Comparison of ENCODE assay signal across 16 cellular contexts in genomic region chrX:104195013-104195412, GRCh38. TPM values are rescaled to one million over a fixed set of nuclear protein-coding genes. Genes with fewer than 3 reads are reported as not detected.
DNase-seq lines count a peak whose midpoint lies in the region; ATAC-seq, FAIRE-seq and TF ChIP-seq lines count a peak whose summit lies in the region.
"Had no signal": no experiment of that assay in that cellular context is flagged by ENCODE, and none has a peak within 500 bp of the region (broad histone marks: within the 10 kb centered on the region; RNA-seq: fewer than 3 reads in every experiment).

No MANE protein-coding gene starts in this region.

- CTCF ChIA-PET in GM12878 (lab: Yijun Ruan, JAX) = interaction anchor here (0.8 to 2.9 kb wide), 27 partner anchors 8 to 995 kb away, joined by 3 to 18 read pairs (median 4); partner anchors contain the start of gene FAM199X

- no peak for DNase-seq in GM12878 (ENCODE audit: low read depth, low spot score)
- DNase-seq in iPS-NIHi7 (ENCODE audit: extremely low spot score) = no peak
- DNase-seq in C1 segment of cervical spinal cord (lab: John Stamatoyannopoulos, UW) = no peak
- no peak for DNase-seq in psoas muscle
- DNase-seq: H9, NCI-H1417 treated with DMSO at 0.1 percent for 48 hours, NCI-H187 treated with DMSO at 0.1 percent for 48 hours, NCI-H524 treated with DMSO at 0.1 percent for 48 hours had no signal

- no peak overlapping the region for H3K9ac ChIP-seq in GM12878 (ENCODE audit: control insufficient read depth, insufficient read depth, low read length)
- H3K9ac ChIP-seq: BLaER1 had no signal

- no peak for TF ChIP-seq RAD21 in GM12878 (IDR thresholded peaks at IDR 0.05; ENCODE audit: insufficient read depth, low read depth, low read length)

- in situ Hi-C loops in GM12878 (cut with MboI) = no loop called here

- H3K9me3 ChIP-seq in GM12878 (replicated peaks; ENCODE audit: control insufficient read depth, insufficient read depth, low read length) (no peaks in the 10 kb centered on the region), psoas muscle (no peaks in the 10 kb centered on the region)
- H3K9me3 ChIP-seq: BLaER1 had no signal

- no peak for TF ChIP-seq POLR2A in GM12878 (IDR thresholded peaks at IDR 0.05; ENCODE audit: low read depth, low read length)

- H2AFZ ChIP-seq in GM12878 (ENCODE audit: control insufficient read depth, low read depth, low read length) = no peak overlapping the region

- WGBS in GM12878 (ENCODE audit: insufficient coverage, insufficient replicate concordance, low lambda C conversion rate, missing lambda C conversion rate) = 0% methylated on average over 1 of the region's 1 CpG
- 19 to 50% (median 32%) methylated on average over 1 of the region's 1 CpG for WGBS in psoas muscle, 3 donors

- POLR2A ChIA-PET in GM12878 (lab: Charles Lee) = no interaction called here

- no peak for TF ChIP-seq EP300 in GM12878 (IDR thresholded peaks at IDR 0.05; ENCODE audit: borderline replicate concordance in 1 of 2, control insufficient read depth in 1 of 2, low read depth in 2 of 2, low read length in 2 of 2)

- intact Hi-C loops in GM12878 (cut with micrococcal nuclease; ENCODE audit: unreplicated experiment) (loop anchor here (1.0 to 5.0 kb wide), 3 partner anchors 76 to 727 kb away; no protein-coding TSS in a partner anchor), psoas muscle (cut with DNase I) (loop anchor here in 1 of 2 donors (10.0 kb wide), 1 partner anchor 150 kb away; no protein-coding TSS in a partner anchor)

- H3K27ac ChIP-seq in GM12878 (ENCODE audit: control insufficient read depth, insufficient read depth) (no peak overlapping the region), psoas muscle (no peak overlapping the region)
- H3K27ac ChIP-seq: BLaER1 had no signal

- no peak for FAIRE-seq in GM12878 (lab: Jason Lieb, UNC)

- H3K27me3 ChIP-seq in GM12878 (replicated peaks in 1 of 2; ENCODE audit: control insufficient read depth in 2 of 2, insufficient read depth in 2 of 2, low read length in 1 of 2) = no peaks in the 10 kb centered on the region
- H3K27me3 ChIP-seq in psoas muscle (ENCODE audit: insufficient read depth in 3 of 3, low read length in 2 of 3) = no peaks in the 10 kb centered on the region
- H3K27me3 ChIP-seq: BLaER1 had no signal

- no peaks in the 10 kb centered on the region for H3K4me1 ChIP-seq in GM12878 (ENCODE audit: control insufficient read depth, insufficient read depth, low read length)
- H3K4me1 ChIP-seq in psoas muscle = no peaks in the 10 kb centered on the region
- H3K4me1 ChIP-seq: BLaER1 had no signal

- H3K4me3 ChIP-seq in GM12878 = no peak overlapping the region
- H3K4me3 ChIP-seq in psoas muscle = no peak overlapping the region
- H3K4me3 ChIP-seq: BLaER1 had no signal

- H3K36me3 ChIP-seq in GM12878 (ENCODE audit: control insufficient read depth in 2 of 2, insufficient read depth in 2 of 2, low read length in 1 of 2) = no peaks in the 10 kb centered on the region
- peaks cover 0 to 31% of the 10 kb centered on the region in 2 donors for H3K36me3 ChIP-seq in psoas muscle (ENCODE audit: insufficient read depth in 1 of 2, low read depth in 1 of 2)

- ATAC-seq in GM18511 (IDR thresholded peaks at IDR 0.05; ENCODE audit: unreplicated experiment) (peak; percentile 33), GM21576 (IDR thresholded peaks at IDR 0.05; ENCODE audit: unreplicated experiment) (peak; percentile 31), HG03095 (IDR thresholded peaks at IDR 0.05; ENCODE audit: unreplicated experiment) (peak; percentile 23), GM12878 (peak; percentile 38; the same call in 2 of the 3 replicates), psoas muscle (no peak), HG02571 (IDR thresholded peaks at IDR 0.05; ENCODE audit: unreplicated experiment) (no peak)

- no peaks in the 10 kb centered on the region for H3K79me2 ChIP-seq in GM12878 (ENCODE audit: control insufficient read depth, insufficient read depth, low read length)

- no TSS peak for BruUV-seq in GM12878 (replicated peaks; lab: Mats Ljungman, UMichigan)

- RAD21 ChIA-PET in GM12878 (lab: Charles Lee; ENCODE audit: unreplicated experiment) = interaction anchor here (1.0 to 1.5 kb wide), 7 partner anchors 10 to 995 kb away, joined by 3 to 5 read pairs (median 3); no protein-coding TSS in a partner anchor

- H4K20me1 ChIP-seq in GM12878 (ENCODE audit: control insufficient read depth, insufficient read depth) = no peaks in the 10 kb centered on the region
- H4K20me1 ChIP-seq: BLaER1 had no signal

- SMC1A ChIA-PET in GM12878 (lab: Charles Lee; ENCODE audit: uncharacterized antibody, unreplicated experiment) = interaction anchor here (1.1 to 1.8 kb wide), 4 partner anchors 8 to 76 kb away, joined by 4 to 10 read pairs (median 6); no protein-coding TSS in a partner anchor

- no peak overlapping the region for H3K4me2 ChIP-seq in GM12878 (ENCODE audit: control insufficient read depth, insufficient read depth)
- H3K4me2 ChIP-seq: BLaER1 had no signal

- TF ChIP-seq CTCF in GM12878 (IDR thresholded peaks at IDR 0.05 in 2 of 3, conservative IDR thresholded peaks at IDR 0.05 in 1 of 3; ENCODE audit: control insufficient read depth in 2 of 3, extremely low read depth in 1 of 3, insufficient read depth in 1 of 3, low read depth in 3 of 3, low read length in 3 of 3) = no peak
- TF ChIP-seq CTCF in psoas muscle (IDR thresholded peaks at IDR 0.05) = no peak

RNA-seq across cellular contexts. Expression of gene FAM199X, which starts 28.8 kb away (rescaled TPM):
- 30.2 and 30.8 TPM in 2 replicates for total RNA-seq in GM12878 (2013; cell fraction: nucleolus; rRNA removed)
- total RNA-seq in GM12878 (2014; rRNA removed) = 9.3 and 12.6 TPM in 2 replicates
- total RNA-seq in GM12878 (2014; rRNA removed; fragmentation: Illumina TruSeq; extraction: Trizol) = 9.1 and 9.4 TPM in 2 replicates
- 9.6 and 9.9 TPM in 2 replicates for total RNA-seq in GM12878 (2021)
- polyA plus RNA-seq in GM12878 (2011; ENCODE audit: low read depth) = 2.8 TPM
- 8.9 and 14.8 TPM in 2 replicates for polyA plus RNA-seq in GM12878 (2011; rRNA removed)
- 2.8 and 3.2 TPM in 2 replicates for polyA plus RNA-seq in GM12878 (2011; cell fraction: cytosol; rRNA removed)
- polyA plus RNA-seq in GM12878 (2011; cell fraction: nucleus; rRNA removed) = 6.5 and 6.8 TPM in 2 replicates
- polyA plus RNA-seq in GM12878 (2012) = 5.6 and 6.2 TPM in 2 replicates
- polyA plus RNA-seq in GM12878 (2014; fragmentation: Illumina TruSeq; extraction: Trizol) = 8.6 and 10.4 TPM in 2 replicates
- 1 to 10 TPM; 2.4 to 2.7 TPM for polyA plus RNA-seq in GM12878 (2014; fragmentation: Nextera tagmentation; extraction: Ambion mirVana)
- 5.9 and 7.3 TPM in 2 replicates for polyA plus RNA-seq in GM12878 (2014; rRNA removed)
- 10 to 100 TPM in 1 of 2 experiments, 1 to 10 TPM in 1; 9.7 to 10.9 TPM for polyA plus RNA-seq in GM12878 (2016; fragmentation: Nextera tagmentation; extraction: Ambion mirVana)
- polyA minus RNA-seq in GM12878 (2011; rRNA and poly(A)+ RNA removed) = 6.3 and 6.6 TPM in 2 replicates
- 3.1 and 4.1 TPM in 2 replicates for polyA minus RNA-seq in GM12878 (2011; cell fraction: cytosol; rRNA and poly(A)+ RNA removed)
- 3.9 and 5.0 TPM in 2 replicates for polyA minus RNA-seq in GM12878 (2011; cell fraction: nucleus; rRNA and poly(A)+ RNA removed)
- total RNA-seq in psoas muscle = 10 to 100 TPM; 12.0 to 17.1 (median 14.6) TPM
- 10 to 100 TPM in 1 of 3 donors, 1 to 10 TPM in 2; 6.1 to 16.5 (median 7.3) TPM for polyA plus RNA-seq in psoas muscle

RNA-seq across cellular contexts. Expression of gene SLC25A53, which starts 38.2 kb away (rescaled TPM):
- 21.5 and 32.1 TPM in 2 replicates for total RNA-seq in GM12878 (2013; cell fraction: nucleolus; rRNA removed)
- total RNA-seq in GM12878 (2014; rRNA removed) = 7.5 and 8.9 TPM in 2 replicates
- 6.7 and 7.9 TPM in 2 replicates for total RNA-seq in GM12878 (2014; rRNA removed; fragmentation: Illumina TruSeq; extraction: Trizol)
- total RNA-seq in GM12878 (2021) = 5.5 and 5.6 TPM in 2 replicates
- 2.6 TPM for polyA plus RNA-seq in GM12878 (2011; ENCODE audit: low read depth)
- polyA plus RNA-seq in GM12878 (2011; rRNA removed) = 11.4 and 13.9 TPM in 2 replicates
- polyA plus RNA-seq in GM12878 (2011; cell fraction: cytosol; rRNA removed) = 9.5 and 11.6 TPM in 2 replicates
- polyA plus RNA-seq in GM12878 (2011; cell fraction: nucleus; rRNA removed) = 8.4 and 9.7 TPM in 2 replicates
- polyA plus RNA-seq in GM12878 (2012) = 4.2 and 5.5 TPM in 2 replicates
- 9.4 and 10.1 TPM in 2 replicates for polyA plus RNA-seq in GM12878 (2014; fragmentation: Illumina TruSeq; extraction: Trizol)
- 1 to 10 TPM; 4.1 to 5.0 TPM for polyA plus RNA-seq in GM12878 (2014; fragmentation: Nextera tagmentation; extraction: Ambion mirVana)
- polyA plus RNA-seq in GM12878 (2014; rRNA removed) = 8.3 and 10.2 TPM in 2 replicates
- polyA plus RNA-seq in GM12878 (2016; fragmentation: Nextera tagmentation; extraction: Ambion mirVana) = 1 to 10 TPM; 6.6 to 7.3 TPM
- polyA minus RNA-seq in GM12878 (2011; rRNA and poly(A)+ RNA removed) = 6.6 and 8.4 TPM in 2 replicates
- polyA minus RNA-seq in GM12878 (2011; cell fraction: cytosol; rRNA and poly(A)+ RNA removed) = 2.7 and 6.0 TPM in 2 replicates
- polyA minus RNA-seq in GM12878 (2011; cell fraction: nucleus; rRNA and poly(A)+ RNA removed) = 4.8 and 6.4 TPM in 2 replicates
- 1 to 10 TPM; 4.9 to 8.3 (median 5.1) TPM for total RNA-seq in psoas muscle
- polyA plus RNA-seq in psoas muscle = 10 to 100 TPM in 1 of 3 donors, 1 to 10 TPM in 2; 3.2 to 11.0 (median 6.5) TPM

RNA-seq across cellular contexts. Expression of gene ESX1, which starts 59.7 kb away (rescaled TPM):
- total RNA-seq in GM12878 (2013; cell fraction: nucleolus; rRNA removed) = not detected in 2 replicates
- total RNA-seq in GM12878 (2014; rRNA removed) (not detected in 2 replicates), GM12878 (2014; rRNA removed; fragmentation: Illumina TruSeq; extraction: Trizol) (not detected in 2 replicates), GM12878 (2021) (not detected in 2 replicates), psoas muscle (not detected)
- not detected for polyA plus RNA-seq in GM12878 (2011; ENCODE audit: low read depth)
- polyA plus RNA-seq in GM12878 (2011; rRNA removed) (not detected in 2 replicates), GM12878 (2014; fragmentation: Illumina TruSeq; extraction: Trizol) (not detected in 2 replicates), GM12878 (2014; fragmentation: Nextera tagmentation; extraction: Ambion mirVana) (not detected), GM12878 (2014; rRNA removed) (not detected in 2 replicates), GM12878 (2016; fragmentation: Nextera tagmentation; extraction: Ambion mirVana) (not detected), psoas muscle (not detected)
- polyA plus RNA-seq in GM12878 (2011; cell fraction: cytosol; rRNA removed) = not detected in 2 replicates
- not detected in 2 replicates for polyA plus RNA-seq in GM12878 (2011; cell fraction: nucleus; rRNA removed)
- not detected in 2 replicates for polyA plus RNA-seq in GM12878 (2012)
- polyA minus RNA-seq in GM12878 (2011; rRNA and poly(A)+ RNA removed) = not detected in 2 replicates
- polyA minus RNA-seq in GM12878 (2011; cell fraction: cytosol; rRNA and poly(A)+ RNA removed) = not detected in 2 replicates
- polyA minus RNA-seq in GM12878 (2011; cell fraction: nucleus; rRNA and poly(A)+ RNA removed) = not detected in 2 replicates
- total RNA-seq: A673, H9, HT-29, M059J had no signal

Comparison
In these comparisons a context has a peak if more than half of its experiments do, and no peak if none do; other contexts are left out.
1. ATAC-seq: peak in GM18511 (single experiment), GM21576 (single experiment), HG03095 (single experiment) and GM12878 (single experiment); none in psoas muscle (0 of 4) and HG02571 (single experiment).